ENCODE assay signal across 9 cellular contexts in genomic region chr4:8157496-8157895, GRCh38. TPM values are rescaled to one million over a fixed set of nuclear protein-coding genes. Genes with fewer than 3 reads are reported as not detected.
DNase-seq lines count a peak whose midpoint lies in the region; ATAC-seq and TF ChIP-seq lines count a peak whose summit lies in the region.
"Had no signal": no experiment of that assay in that cellular context is flagged by ENCODE, and none has a peak within 500 bp of the region (broad histone marks: within the 10 kb centered on the region; RNA-seq: fewer than 3 reads in every experiment).

No MANE protein-coding gene starts in this region.

- H3K9me2 ChIP-seq in GM23248 (ENCODE audit: insufficient read depth) = no peaks in the 10 kb centered on the region

- 15 to 16% methylated on average over 13 of the region's 15 CpGs for WGBS in GM23248 (ENCODE audit: low coverage in 1 of 2, low lambda C conversion rate in 2 of 2, missing lambda C conversion rate in 2 of 2), 2 experiments

- no peak overlapping the region for H3K4me2 ChIP-seq in GM23248 (ENCODE audit: unreplicated experiment)

- H3K9me3 ChIP-seq in upper lobe of right lung (no peaks in the 10 kb centered on the region), GM23248 (ENCODE audit: low read depth) (no peaks in the 10 kb centered on the region)

- H3K36me3 Mint-ChIP-seq in brain (no peaks in the 10 kb centered on the region), mesothelial cell of epicardium (no peaks in the 10 kb centered on the region)

- H3K9ac ChIP-seq in GM23248 = no peak overlapping the region

- H3K27me3 Mint-ChIP-seq in brain = peaks cover 24% of the 10 kb centered on the region
- peaks cover 75% of the 10 kb centered on the region for H3K27me3 Mint-ChIP-seq in mesothelial cell of epicardium (ENCODE audit: low read depth)

- peaks cover 10% of the 10 kb centered on the region for H3K27me3 ChIP-seq in upper lobe of right lung
- peaks cover 10% of the 10 kb centered on the region for H3K27me3 ChIP-seq in GM23248 (replicated peaks; ENCODE audit: insufficient read depth)

- H4K20me1 ChIP-seq in GM23248 (ENCODE audit: insufficient read depth) = no peaks in the 10 kb centered on the region

- peak overlapping the region in 1 of 5 experiments; percentile 41 for H3K27ac Mint-ChIP-seq in brain
- H3K27ac Mint-ChIP-seq in mesothelial cell of epicardium = no peak overlapping the region

- H3K79me2 ChIP-seq in GM23248 (ENCODE audit: insufficient read depth) = no peaks in the 10 kb centered on the region

- H3K4me3 Mint-ChIP-seq in brain = peak overlapping the region; percentile 37 to 77 (median 77)
- peak overlapping the region; percentile 39 for H3K4me3 Mint-ChIP-seq in mesothelial cell of epicardium

- TF ChIP-seq CTCF in brain (conservative IDR thresholded peaks at IDR 0.05) = no peak
- TF ChIP-seq CTCF in mesothelial cell of epicardium (IDR thresholded peaks at IDR 0.05; ENCODE audit: unreplicated experiment) = no peak
- TF ChIP-seq CTCF in upper lobe of right lung (IDR thresholded peaks at IDR 0.05) = no peak

- H3K27ac ChIP-seq in upper lobe of right lung (no peak overlapping the region), GM23248 (no peak overlapping the region)

- intact Hi-C loops in Right ventricle myocardium inferior (cut with DNase I) = no loop called here
- intact Hi-C loops in cardiac septum (cut with DNase I) = loop anchor here (5.0 kb wide), 1 partner anchor 105 kb away; no protein-coding TSS in a partner anchor
- intact Hi-C loops in upper lobe of right lung (cut with DNase I) = no loop called here

- ATAC-seq in Right ventricle myocardium inferior = no peak
- no peak for ATAC-seq in upper lobe of right lung
- no peak for ATAC-seq in HG02938 (IDR thresholded peaks at IDR 0.05; ENCODE audit: unreplicated experiment)

- H3K4me1 Mint-ChIP-seq in brain = peaks cover 39% of the 10 kb centered on the region
- peaks cover 9% of the 10 kb centered on the region for H3K4me1 Mint-ChIP-seq in mesothelial cell of epicardium

- H3K4me1 ChIP-seq in upper lobe of right lung (peaks cover 11% of the 10 kb centered on the region), GM23248 (ENCODE audit: insufficient read depth) (no peaks in the 10 kb centered on the region)

- peak; percentile 73 for DNase-seq in Right ventricle myocardium inferior (ENCODE audit: missing footprints)
- no peak for DNase-seq in cardiac septum (ENCODE audit: low spot score)
- DNase-seq in mesothelial cell of epicardium (ENCODE audit: low spot score in 2 of 2, unreplicated experiment in 2 of 2) = no peak
- DNase-seq in upper lobe of right lung = no peak
- DNase-seq in dermis blood vessel endothelial cell = no peak
- DNase-seq in GM23248 = no peak
- DNase-seq: RPMI8226 had no signal

- H3K9me3 Mint-ChIP-seq in brain (peaks cover 0 to 4% (median 0%) of the 10 kb centered on the region in 5 experiments), mesothelial cell of epicardium (no peaks in the 10 kb centered on the region)

- H3K36me3 ChIP-seq in upper lobe of right lung = no peaks in the 10 kb centered on the region
- no peaks in the 10 kb centered on the region for H3K36me3 ChIP-seq in GM23248 (ENCODE audit: low read depth)

- H3K4me3 ChIP-seq in upper lobe of right lung (peak overlapping the region; percentile 80), GM23248 (no peak overlapping the region)

- in situ Hi-C loops in GM23248 (cut with MboI) = no loop called here

- no peak overlapping the region for H2AFZ ChIP-seq in GM23248

- H3F3A ChIP-seq in GM23248 (ENCODE audit: insufficient read depth) = no peaks in the 10 kb centered on the region

RNA-seq across cellular contexts. Expression of gene ABLIM2, which starts 1.1 kb away (rescaled TPM):
- total RNA-seq in Right ventricle myocardium inferior (24.9 TPM), cardiac septum (22.6 TPM), mesothelial cell of epicardium (2.7 to 3.5 TPM (median 3.1 TPM) in 3 replicates), upper lobe of right lung (12.7 TPM), dermis blood vessel endothelial cell (8.8 and 10.8 TPM in 2 replicates)
- polyA plus RNA-seq in brain (ENCODE audit: insufficient read depth, low read depth, low replicate concordance) (33.5 TPM), GM23248 (2016; fragmentation: Nextera tagmentation; extraction: Ambion mirVana) (not detected in 2 replicates)
- total RNA-seq in GM23248 (2014; rRNA removed; shearing (Covaris generic)) = not detected in 2 replicates

RNA-seq across cellular contexts. Expression of gene SH3TC1, which starts 41.6 kb away (rescaled TPM):
- 11.2 TPM for total RNA-seq in Right ventricle myocardium inferior
- total RNA-seq in cardiac septum = 16.5 TPM
- 2.8 TPM for polyA plus RNA-seq in brain (ENCODE audit: insufficient read depth, low read depth, low replicate concordance)
- total RNA-seq in mesothelial cell of epicardium = 22.0 to 24.0 TPM (median 23.2 TPM) in 3 replicates
- total RNA-seq in upper lobe of right lung = 71.7 TPM
- 148 and 217 TPM in 2 replicates for total RNA-seq in dermis blood vessel endothelial cell
- total RNA-seq in GM23248 (2014; rRNA removed; shearing (Covaris generic)) = 6.5 and 9.9 TPM in 2 replicates
- 0.57 and 2.3 TPM in 2 replicates for polyA plus RNA-seq in GM23248 (2016; fragmentation: Nextera tagmentation; extraction: Ambion mirVana)
